Comparison of ENCODE assay signal across 8 cellular contexts in the genomic region with DNA sequence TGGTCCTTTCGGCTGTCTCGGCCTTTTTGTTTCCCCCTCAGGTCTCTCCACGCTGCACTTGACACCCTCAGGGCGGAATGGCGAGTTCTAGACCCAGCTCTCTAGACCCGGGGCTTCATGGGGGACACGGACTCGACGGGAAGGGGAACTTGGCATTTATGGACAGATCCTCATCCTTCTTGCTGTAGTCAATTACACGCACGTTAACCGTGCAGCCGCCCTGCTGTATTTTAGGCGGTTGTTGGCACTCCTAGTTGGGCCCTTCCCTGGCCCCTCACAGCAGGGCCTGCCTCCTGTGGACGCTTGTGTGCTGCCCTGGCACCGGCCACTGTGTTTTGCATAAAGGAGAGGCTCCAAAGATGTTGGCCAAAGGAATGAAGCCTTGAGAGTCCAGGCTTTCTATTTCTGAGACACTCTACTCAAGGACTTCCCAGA. TPM values are rescaled to one million over a fixed set of nuclear protein-coding genes. Genes with fewer than 3 reads are reported as not detected.
DNase-seq lines count a peak whose midpoint lies in the region; ATAC-seq and TF ChIP-seq lines count a peak whose summit lies in the region.

No MANE protein-coding gene starts in this region.

- peak overlapping the region; percentile 75 for H2AFZ ChIP-seq in neuron (ENCODE audit: low read depth, low read length)

- no peaks in the 10 kb centered on the region for H3K27me3 ChIP-seq in GM06990 (replicated peaks; ENCODE audit: control insufficient read depth, insufficient read depth, low read length)
- no peaks in the 10 kb centered on the region for H3K27me3 ChIP-seq in neuron (ENCODE audit: insufficient read depth, low read length)

- 0 out of 2 replicates have a peak, but pooled peaks cover 1% of the 10 kb centered on the region for H3K36me3 ChIP-seq in GM06990 (ENCODE audit: control insufficient read depth, insufficient read depth, low read length)
- peaks cover 7% of the 10 kb centered on the region for H3K36me3 ChIP-seq in neuron (ENCODE audit: insufficient read depth, low read length)

- peaks cover 36% of the 10 kb centered on the region for H3K36me3 Mint-ChIP-seq in activated T-cell treated with anti-CD3 and anti-CD28 coated beads, Interleukin-2, amount 50 U/mL, for 24 hours (ENCODE audit: low read depth)

- peak overlapping the region; percentile 68 for H3K4me3 Mint-ChIP-seq in activated T-cell treated with anti-CD3 and anti-CD28 coated beads, Interleukin-2, amount 50 U/mL, for 24 hours

- H3K27me3 Mint-ChIP-seq in activated T-cell treated with anti-CD3 and anti-CD28 coated beads, Interleukin-2, amount 50 U/mL, for 24 hours: no peaks in the 10 kb centered on the region

- ATAC-seq in HG02973 (IDR thresholded peaks at IDR 0.05; ENCODE audit: unreplicated experiment): no peak
- ATAC-seq in GM21825 (IDR thresholded peaks at IDR 0.05; ENCODE audit: unreplicated experiment): no peak

- H3K27ac Mint-ChIP-seq in activated T-cell treated with anti-CD3 and anti-CD28 coated beads, Interleukin-2, amount 50 U/mL, for 24 hours: peak overlapping the region; percentile 73

- no peak for TF ChIP-seq CTCF in GM06990 (IDR thresholded peaks at IDR 0.05; ENCODE audit: insufficient read depth, low read length, poor library complexity, severe bottlenecking)
- TF ChIP-seq CTCF in foreskin fibroblast (IDR thresholded peaks at IDR 0.05; ENCODE audit: low read depth, low read length): no peak

- H3K9me3 Mint-ChIP-seq in activated T-cell treated with anti-CD3 and anti-CD28 coated beads, Interleukin-2, amount 50 U/mL, for 24 hours: no peaks in the 10 kb centered on the region

- H3K4me1 ChIP-seq in neuron (ENCODE audit: insufficient read depth, low read length): peaks cover 12% of the 10 kb centered on the region

- no peak for DNase-seq in GM06990 (ENCODE audit: extremely low read depth, insufficient read length)
- peak; percentile 1 for DNase-seq in HT-29 (ENCODE audit: low spot score)
- no peak for DNase-seq in activated T-cell treated with anti-CD3 and anti-CD28 coated beads, Interleukin-2, amount 50 U/mL, for 24 hours
- DNase-seq in foreskin fibroblast: peak in 1 of 2 donors; percentile 49
- no peak for DNase-seq in NCI-H1930 (lab: John Stamatoyannopoulos, UW)

- H3K4me3 ChIP-seq in GM06990 (replicated peaks; ENCODE audit: low read depth, low read length) (peak overlapping the region; percentile 90), foreskin fibroblast (ENCODE audit: low read depth in 1 of 2, low read length in 2 of 2) (peak overlapping the region; percentile 80 to 81), neuron (ENCODE audit: low read length) (peak overlapping the region; percentile 91)

- peaks cover 38% of the 10 kb centered on the region for H3K4me1 Mint-ChIP-seq in activated T-cell treated with anti-CD3 and anti-CD28 coated beads, Interleukin-2, amount 50 U/mL, for 24 hours (ENCODE audit: low read depth)

- H3K9me3 ChIP-seq in neuron (ENCODE audit: low read length): no peaks in the 10 kb centered on the region

RNA-seq across cellular contexts. Expression of a gene that starts 0.6 kb away (rescaled TPM):
- 2.0 and 7.0 TPM in 2 replicates for total RNA-seq in HT-29 (2014; rRNA removed; shearing (Covaris generic))
